In genomic region chr16:31471875-31472558, GRCh38 we compare ENCODE assay signal across 8 cellular contexts. TPM values are rescaled to one million over a fixed set of nuclear protein-coding genes. Genes with fewer than 3 reads are reported as not detected.
DNase-seq lines count a peak whose midpoint lies in the region; ATAC-seq and TF ChIP-seq lines count a peak whose summit lies in the region.

TGFB1I1 (plus strand) TSS chr16:31472152; CDS start chr16:31472189, 37 bp downstream.

- peaks cover 20% of the 10 kb centered on the region for H3K4me1 Mint-ChIP-seq in activated CD8-positive, alpha-beta T cell treated with anti-CD3 and anti-CD28 coated beads for 36 hours (ENCODE audit: low read depth)
- H3K4me1 Mint-ChIP-seq in neural crest cell: peaks cover 26% of the 10 kb centered on the region

- H3K4me3 Mint-ChIP-seq in activated CD8-positive, alpha-beta T cell treated with anti-CD3 and anti-CD28 coated beads for 36 hours: peak within 1 kb of the TSS; percentile 60
- peak within 1 kb of the TSS; percentile 87 for H3K4me3 Mint-ChIP-seq in neural crest cell

- POLR2A ChIA-PET in activated CD8-positive, alpha-beta T cell treated with anti-CD3 and anti-CD28 coated beads for 36 hours (lab: Charles Lee): no interaction called here

- CTCF ChIA-PET in activated CD8-positive, alpha-beta T cell treated with anti-CD3 and anti-CD28 coated beads for 36 hours (lab: Charles Lee): interaction anchor here (10.2 kb wide), 1 partner anchor 13 kb away, joined by 70 read pairs; the partner anchor contains the start of gene ARMC5

- no peaks in the 10 kb centered on the region for H3K9me3 Mint-ChIP-seq in activated CD8-positive, alpha-beta T cell treated with anti-CD3 and anti-CD28 coated beads for 36 hours
- no peaks in the 10 kb centered on the region for H3K9me3 Mint-ChIP-seq in neural crest cell

- DNase-seq in A172 (ENCODE audit: low spot score) (peak; percentile 59), H4 (ENCODE audit: low spot score) (peak; percentile 45), foreskin melanocyte (peak; percentile 71), neural crest cell (ENCODE audit: low read depth, low spot score) (no peak), NCI-H2107 treated with DMSO at 0.1 percent for 48 hours (lab: John Stamatoyannopoulos, UW; ENCODE audit: unreplicated experiment) (no peak), NCI-H1048 (lab: John Stamatoyannopoulos, UW) (no peak)
- no peak for DNase-seq in activated CD8-positive, alpha-beta T cell treated with anti-CD3 and anti-CD28 coated beads for 36 hours

- no peak for TF ChIP-seq CTCF in activated CD8-positive, alpha-beta T cell treated with anti-CD3 and anti-CD28 coated beads for 36 hours (IDR thresholded peaks at IDR 0.05)
- TF ChIP-seq CTCF in neural crest cell (conservative IDR thresholded peaks at IDR 0.05): no peak

- H3K27ac Mint-ChIP-seq in activated CD8-positive, alpha-beta T cell treated with anti-CD3 and anti-CD28 coated beads for 36 hours: no peak within 1 kb of the TSS
- H3K27ac Mint-ChIP-seq in neural crest cell (ENCODE audit: unreplicated experiment): peak within 1 kb of the TSS; percentile 62

- ATAC-seq in activated CD8-positive, alpha-beta T cell treated with anti-CD3 and anti-CD28 coated beads for 36 hours: no peak
- ATAC-seq in HG03342 (IDR thresholded peaks at IDR 0.05; ENCODE audit: unreplicated experiment): no peak

- peaks cover 19% of the 10 kb centered on the region for H3K27me3 Mint-ChIP-seq in activated CD8-positive, alpha-beta T cell treated with anti-CD3 and anti-CD28 coated beads for 36 hours
- H3K27me3 Mint-ChIP-seq in neural crest cell (ENCODE audit: low read depth): peaks cover 55% of the 10 kb centered on the region

- peaks cover 4% of the 10 kb centered on the region for H3K36me3 Mint-ChIP-seq in activated CD8-positive, alpha-beta T cell treated with anti-CD3 and anti-CD28 coated beads for 36 hours (ENCODE audit: low read depth)
- H3K36me3 Mint-ChIP-seq in neural crest cell (ENCODE audit: low read depth): no peaks in the 10 kb centered on the region

- intact Hi-C loops in activated CD8-positive, alpha-beta T cell treated with anti-CD3 and anti-CD28 coated beads for 36 hours (cut with micrococcal nuclease): no loop called here

RNA-seq across cellular contexts. Expression of gene TGFB1I1, which starts in this region (rescaled TPM):
- total RNA-seq in A172 (2014; rRNA removed; shearing (Covaris generic)): 29.8 and 42.0 TPM in 2 replicates
- total RNA-seq in H4 (2014; rRNA removed; shearing (Covaris generic)): 12.8 and 18.9 TPM in 2 replicates
- 1 to 10 TPM in 1 of 2 experiments, under 1 TPM in 1; 0.92 to 1.2 TPM for total RNA-seq in activated CD8-positive, alpha-beta T cell treated with anti-CD3 and anti-CD28 coated beads for 36 hours
- total RNA-seq in neural crest cell: 7.2 and 8.8 TPM in 2 replicates

Comparison
In these comparisons a context has a peak if more than half of its experiments do, and no peak if none do; other contexts are left out.
1. DNase-seq: peak in A172 (single experiment), H4 (single experiment) and foreskin melanocyte (single experiment); none in activated CD8-positive, alpha-beta T cell treated with anti-CD3 and anti-CD28 coated beads for 36 hours (single experiment), neural crest cell (single experiment), NCI-H2107 treated with DMSO at 0.1 percent for 48 hours (single experiment) and NCI-H1048 (single experiment).